Comparison of ENCODE assay signal across 1 cellular context in the genomic region with DNA sequence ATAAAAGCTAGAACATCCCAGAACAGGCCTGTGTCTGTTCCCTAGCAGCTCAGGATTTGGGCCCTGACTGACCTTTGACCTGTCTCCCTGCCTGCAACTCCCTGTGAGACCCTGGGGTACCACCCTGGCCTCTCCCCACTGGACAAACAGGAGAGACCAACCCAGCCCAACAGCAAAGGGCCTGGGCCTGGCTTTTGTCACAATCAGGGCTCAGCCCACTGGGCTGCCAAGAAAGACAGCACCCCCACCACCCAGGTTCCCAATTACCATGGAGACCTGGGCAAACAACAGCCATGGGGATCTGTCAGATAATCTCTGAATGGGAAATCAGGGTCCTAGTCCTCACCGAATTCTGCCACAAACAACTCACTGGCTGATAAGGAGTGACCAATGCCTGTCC.
TF ChIP-seq lines count a peak whose summit lies in the region.

No MANE protein-coding gene starts in this region.

TF ChIP-seq in IMR-90, 13 proteins besides CTCF, POLR2A, EP300 and RAD21:
- TF ChIP-seq RFX5 (IDR thresholded peaks at IDR 0.05; ENCODE audit: low read depth, low read length) (no peak), RCOR1 (IDR thresholded peaks at IDR 0.05; ENCODE audit: insufficient replicate concordance, low read length) (no peak), USF2 (IDR thresholded peaks at IDR 0.05; ENCODE audit: low read depth, low read length) (no peak), BHLHE40 (IDR thresholded peaks at IDR 0.05; ENCODE audit: low read depth, low read length) (no peak), NFE2L2 (IDR thresholded peaks at IDR 0.05; ENCODE audit: low read depth, low read length) (no peak), MXI1 (IDR thresholded peaks at IDR 0.05; ENCODE audit: borderline replicate concordance, low read depth, low read length) (no peak), SMC3 (IDR thresholded peaks at IDR 0.05; ENCODE audit: low read depth, low read length) (no peak), MAFK (IDR thresholded peaks at IDR 0.05; ENCODE audit: low read depth, low read length) (no peak), MAZ (IDR thresholded peaks at IDR 0.05; ENCODE audit: borderline replicate concordance, low read depth, low read length) (no peak)
